8 cellular contexts compared by ENCODE assay signal in genomic region chr19:16626796-16627193, GRCh38. TPM values are rescaled to one million over a fixed set of nuclear protein-coding genes. Genes with fewer than 3 reads are reported as not detected.
DNase-seq lines count a peak whose midpoint lies in the region; ATAC-seq and TF ChIP-seq lines count a peak whose summit lies in the region.

No MANE protein-coding gene starts in this region.

- H2AFZ ChIP-seq in GM23248, result peak overlapping the region; percentile 32; the same call in 1 of the 2 replicates

- peaks cover 8% of the 10 kb centered on the region; the same call in 1 of the 2 replicates for H3K36me3 Mint-ChIP-seq in WTC11

- in situ Hi-C loops in GM23248 (cut with MboI), result no loop called here

- H3K9ac ChIP-seq in GM23248, result peak overlapping the region; percentile 92

- H3K36me3 ChIP-seq in GM23248 (ENCODE audit: low read depth), result no peaks in the 10 kb centered on the region

- no peaks in the 10 kb centered on the region for H3K9me3 ChIP-seq in GM23248 (ENCODE audit: low read depth)

- TF ChIP-seq CTCF in WTC11 (IDR thresholded peaks at IDR 0.05), result no peak
- no peak for TF ChIP-seq CTCF in foreskin fibroblast (IDR thresholded peaks at IDR 0.05; ENCODE audit: low read depth, low read length)

- peak overlapping the region; percentile 82 for H3K27ac Mint-ChIP-seq in WTC11

- peaks cover 8% of the 10 kb centered on the region for H3K4me1 ChIP-seq in GM23248 (ENCODE audit: insufficient read depth)

- no peaks in the 10 kb centered on the region for H3K9me3 Mint-ChIP-seq in WTC11

- peak overlapping the region; percentile 72 for H3K27ac ChIP-seq in GM23248
- peak overlapping the region in 20 of 21 experiments; percentile 81 to 99 (median 94) for H3K27ac ChIP-seq in skin epidermis

- POLR2A ChIA-PET in WTC11 (lab: Charles Lee), result no interaction called here

- DNase-seq in GM23248 (peak; percentile 43), WTC11 (ENCODE audit: low spot score) (no peak), foreskin fibroblast (no peak), NCI-H774 (lab: John Stamatoyannopoulos, UW) (no peak), cerebellar cortex (ENCODE audit: low spot score) (no peak), DMS 273 (lab: John Stamatoyannopoulos, UW; ENCODE audit: unreplicated experiment) (no peak), DMS153 (lab: John Stamatoyannopoulos, UW) (no peak)

- H3F3A ChIP-seq in GM23248 (ENCODE audit: insufficient read depth), result peaks cover 14% of the 10 kb centered on the region

- no peaks in the 10 kb centered on the region for H3K9me2 ChIP-seq in GM23248 (ENCODE audit: insufficient read depth)

- 2% methylated on average over 12 of the region's 12 CpGs for WGBS in GM23248 (ENCODE audit: low coverage in 1 of 2, low lambda C conversion rate in 2 of 2, missing lambda C conversion rate in 2 of 2), 2 experiments

- ATAC-seq in WTC11, result no peak

- H3K27me3 Mint-ChIP-seq in WTC11 (ENCODE audit: low read depth), result no peaks in the 10 kb centered on the region

- H3K27me3 ChIP-seq in GM23248 (replicated peaks; ENCODE audit: insufficient read depth), result no peaks in the 10 kb centered on the region

- CTCF ChIA-PET in WTC11 (lab: Charles Lee), result interaction anchor here (1.1 kb wide), 1 partner anchor 186 kb away, joined by 3 read pairs; no protein-coding TSS in a partner anchor

- H3K4me2 ChIP-seq in GM23248 (ENCODE audit: unreplicated experiment), result peak overlapping the region; percentile 95

- H3K4me3 ChIP-seq in GM23248 (peak overlapping the region; percentile 98), foreskin fibroblast (ENCODE audit: low read depth in 1 of 2, low read length in 2 of 2) (peak overlapping the region; percentile 93 to 97), skin epidermis (peak overlapping the region; percentile 70 to 99 (median 93))

- H3K4me3 Mint-ChIP-seq in WTC11, result peak overlapping the region; percentile 90

- H3K4me1 Mint-ChIP-seq in WTC11, result peaks cover 29% of the 10 kb centered on the region

- peaks cover 70% of the 10 kb centered on the region for H3K79me2 ChIP-seq in GM23248 (ENCODE audit: insufficient read depth)

- peaks cover 28% of the 10 kb centered on the region; the same call in 1 of the 2 replicates for H4K20me1 ChIP-seq in GM23248 (ENCODE audit: insufficient read depth)

TF ChIP-seq in WTC11, 78 proteins besides CTCF, POLR2A, EP300 and RAD21:
- TF ChIP-seq JUN (CRISPR knock-in tag; IDR thresholded peaks at IDR 0.05), result no peak
- TF ChIP-seq TCF7 (CRISPR knock-in tag; IDR thresholded peaks at IDR 0.05; ENCODE audit: low read depth), result no peak
- TF ChIP-seq FOXP1 (CRISPR knock-in tag; IDR thresholded peaks at IDR 0.05; ENCODE audit: borderline replicate concordance), result no peak
- TF ChIP-seq CBFB (CRISPR knock-in tag; IDR thresholded peaks at IDR 0.05; ENCODE audit: low read depth), result no peak
- TF ChIP-seq, protein P1, sequence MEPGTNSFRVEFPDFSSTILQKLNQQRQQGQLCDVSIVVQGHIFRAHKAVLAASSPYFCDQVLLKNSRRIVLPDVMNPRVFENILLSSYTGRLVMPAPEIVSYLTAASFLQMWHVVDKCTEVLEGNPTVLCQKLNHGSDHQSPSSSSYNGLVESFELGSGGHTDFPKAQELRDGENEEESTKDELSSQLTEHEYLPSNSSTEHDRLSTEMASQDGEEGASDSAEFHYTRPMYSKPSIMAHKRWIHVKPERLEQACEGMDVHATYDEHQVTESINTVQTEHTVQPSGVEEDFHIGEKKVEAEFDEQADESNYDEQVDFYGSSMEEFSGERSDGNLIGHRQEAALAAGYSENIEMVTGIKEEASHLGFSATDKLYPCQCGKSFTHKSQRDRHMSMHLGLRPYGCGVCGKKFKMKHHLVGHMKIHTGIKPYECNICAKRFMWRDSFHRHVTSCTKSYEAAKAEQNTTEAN (CRISPR knock-in tag; IDR thresholded peaks at IDR 0.05), result no peak
- TF ChIP-seq, protein P2, sequence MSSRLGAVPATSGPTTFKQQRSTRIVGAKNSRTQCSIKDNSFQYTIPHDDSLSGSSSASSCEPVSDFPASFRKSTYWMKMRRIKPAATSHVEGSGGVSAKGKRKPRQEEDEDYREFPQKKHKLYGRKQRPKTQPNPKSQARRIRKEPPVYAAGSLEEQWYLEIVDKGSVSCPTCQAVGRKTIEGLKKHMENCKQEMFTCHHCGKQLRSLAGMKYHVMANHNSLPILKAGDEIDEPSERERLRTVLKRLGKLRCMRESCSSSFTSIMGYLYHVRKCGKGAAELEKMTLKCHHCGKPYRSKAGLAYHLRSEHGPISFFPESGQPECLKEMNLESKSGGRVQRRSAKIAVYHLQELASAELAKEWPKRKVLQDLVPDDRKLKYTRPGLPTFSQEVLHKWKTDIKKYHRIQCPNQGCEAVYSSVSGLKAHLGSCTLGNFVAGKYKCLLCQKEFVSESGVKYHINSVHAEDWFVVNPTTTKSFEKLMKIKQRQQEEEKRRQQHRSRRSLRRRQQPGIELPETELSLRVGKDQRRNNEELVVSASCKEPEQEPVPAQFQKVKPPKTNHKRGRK (CRISPR knock-in tag; IDR thresholded peaks at IDR 0.05; ENCODE audit: borderline replicate concordance), result no peak
- TF ChIP-seq JAZF1 (CRISPR knock-in tag; IDR thresholded peaks at IDR 0.05), result no peak
- TF ChIP-seq ETV6 (CRISPR knock-in tag; IDR thresholded peaks at IDR 0.05), result no peak
- TF ChIP-seq SOX15 (CRISPR knock-in tag; IDR thresholded peaks at IDR 0.05), result no peak
- no peak for TF ChIP-seq ERG (CRISPR knock-in tag; IDR thresholded peaks at IDR 0.05)
- no peak for TF ChIP-seq ZNF263 (CRISPR knock-in tag; IDR thresholded peaks at IDR 0.05; ENCODE audit: low read depth)

RNA-seq across cellular contexts. Expression of gene MED26, which starts 1.2 kb away (rescaled TPM):
- total RNA-seq in GM23248 (2014; rRNA removed; shearing (Covaris generic)), result 6.2 and 6.7 TPM in 2 replicates
- 3.3 and 4.4 TPM in 2 replicates for polyA plus RNA-seq in GM23248 (2016; fragmentation: Nextera tagmentation; extraction: Ambion mirVana)
- total RNA-seq in WTC11 (2021), result 11.7 to 14.2 TPM (median 12.3 TPM) in 3 replicates

RNA-seq across cellular contexts. Expression of gene SMIM7, which starts 33.1 kb away (rescaled TPM):
- 65.8 and 79.0 TPM in 2 replicates for total RNA-seq in GM23248 (2014; rRNA removed; shearing (Covaris generic))
- 89.9 and 92.9 TPM in 2 replicates for polyA plus RNA-seq in GM23248 (2016; fragmentation: Nextera tagmentation; extraction: Ambion mirVana)
- 54.3 to 55.9 TPM (median 55.6 TPM) in 3 replicates for total RNA-seq in WTC11 (2021)

RNA-seq across cellular contexts. Expression of gene TMEM38A, which starts 34.1 kb away (rescaled TPM):
- 1.3 TPM in 1 of 2 replicates, not detected in the other for total RNA-seq in GM23248 (2014; rRNA removed; shearing (Covaris generic))
- polyA plus RNA-seq in GM23248 (2016; fragmentation: Nextera tagmentation; extraction: Ambion mirVana), result 1.1 and 1.6 TPM in 2 replicates
- 9.5 to 11.1 TPM (median 10.9 TPM) in 3 replicates for total RNA-seq in WTC11 (2021)

RNA-seq across cellular contexts. Expression of gene SLC35E1, which starts 54.6 kb away (rescaled TPM):
- total RNA-seq in GM23248 (2014; rRNA removed; shearing (Covaris generic)), result 39.7 and 43.2 TPM in 2 replicates
- 35.7 and 38.8 TPM in 2 replicates for polyA plus RNA-seq in GM23248 (2016; fragmentation: Nextera tagmentation; extraction: Ambion mirVana)
- 27.5 to 28.5 TPM (median 28.0 TPM) in 3 replicates for total RNA-seq in WTC11 (2021)
